18 cellular contexts compared by ENCODE assay signal in the genomic region with DNA sequence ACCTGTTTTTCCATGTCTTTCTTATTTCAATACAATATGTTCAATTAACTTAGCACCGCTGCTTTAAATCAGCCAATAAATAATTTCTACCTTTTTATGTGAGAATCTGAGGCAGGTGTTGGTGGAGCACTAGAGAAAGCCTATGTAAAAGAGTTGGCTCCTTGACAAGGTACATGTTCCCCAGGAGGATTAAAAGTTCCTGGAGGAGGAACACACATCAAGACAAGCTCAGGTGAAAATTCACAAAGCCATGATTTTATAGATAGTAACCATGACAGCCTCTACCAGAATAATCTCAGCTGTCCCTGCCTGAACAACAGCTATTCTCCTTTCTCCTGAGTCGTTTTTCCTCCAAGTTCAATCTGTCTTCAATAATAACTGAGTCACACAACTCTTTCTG. TPM values are rescaled to one million over a fixed set of nuclear protein-coding genes. Genes with fewer than 3 reads are reported as not detected.
"Had no signal": no experiment of that assay in that cellular context is flagged by ENCODE, and none has a peak within 500 bp of the region (broad histone marks: within the 10 kb centered on the region; RNA-seq: fewer than 3 reads in every experiment).

No MANE protein-coding gene starts in this region.

- H3K27me3 ChIP-seq: spleen, vagina had no signal

- H3K27ac ChIP-seq: heart left ventricle, spleen, vagina had no signal

- H3K9me3 Mint-ChIP-seq: brain; central memory CD8-positive, alpha-beta T cell had no signal

- H3K27ac Mint-ChIP-seq: brain had no signal

- H3K9me3 ChIP-seq: heart left ventricle, spleen, vagina had no signal

- ATAC-seq: heart left ventricle, left colon, right cardiac atrium had no signal

- DNase-seq: activated CD4-positive, alpha-beta T cell treated with anti-CD3 and anti-CD28 coated beads, Interleukin-2, amount 50 U/mL, for 48 hours; activated CD4-positive, CD25-positive, alpha-beta regulatory T cell; activated gamma-delta T cell treated with Interleukin-2 at 50 U/mL for 16 hours; amygdala; cortex of kidney; effector CD8-positive, alpha-beta T cell; foreskin melanocyte; heart left ventricle; left colon; midbrain; right cardiac atrium; spleen; T-helper 2 cell had no signal

- H3K4me3 ChIP-seq: heart left ventricle, lung, spleen, vagina had no signal

- H3K27me3 Mint-ChIP-seq: brain; central memory CD8-positive, alpha-beta T cell had no signal

- H3K36me3 Mint-ChIP-seq: brain had no signal

- H3K4me3 Mint-ChIP-seq: brain; central memory CD8-positive, alpha-beta T cell had no signal

- H3K4me1 Mint-ChIP-seq: brain had no signal

RNA-seq across cellular contexts. Expression of a gene that starts 3.4 kb away (rescaled TPM):
- total RNA-seq: left colon, posterior vena cava, right cardiac atrium had no signal
